Comparison of ENCODE assay signal across 1 cellular context in genomic region chr2:10634495-10634894, GRCh38.
TF ChIP-seq lines count a peak whose summit lies in the region.

No MANE protein-coding gene starts in this region.

TF ChIP-seq in GM23338, 12 proteins besides CTCF, POLR2A, EP300 and RAD21:
- TF ChIP-seq, protein P1, sequence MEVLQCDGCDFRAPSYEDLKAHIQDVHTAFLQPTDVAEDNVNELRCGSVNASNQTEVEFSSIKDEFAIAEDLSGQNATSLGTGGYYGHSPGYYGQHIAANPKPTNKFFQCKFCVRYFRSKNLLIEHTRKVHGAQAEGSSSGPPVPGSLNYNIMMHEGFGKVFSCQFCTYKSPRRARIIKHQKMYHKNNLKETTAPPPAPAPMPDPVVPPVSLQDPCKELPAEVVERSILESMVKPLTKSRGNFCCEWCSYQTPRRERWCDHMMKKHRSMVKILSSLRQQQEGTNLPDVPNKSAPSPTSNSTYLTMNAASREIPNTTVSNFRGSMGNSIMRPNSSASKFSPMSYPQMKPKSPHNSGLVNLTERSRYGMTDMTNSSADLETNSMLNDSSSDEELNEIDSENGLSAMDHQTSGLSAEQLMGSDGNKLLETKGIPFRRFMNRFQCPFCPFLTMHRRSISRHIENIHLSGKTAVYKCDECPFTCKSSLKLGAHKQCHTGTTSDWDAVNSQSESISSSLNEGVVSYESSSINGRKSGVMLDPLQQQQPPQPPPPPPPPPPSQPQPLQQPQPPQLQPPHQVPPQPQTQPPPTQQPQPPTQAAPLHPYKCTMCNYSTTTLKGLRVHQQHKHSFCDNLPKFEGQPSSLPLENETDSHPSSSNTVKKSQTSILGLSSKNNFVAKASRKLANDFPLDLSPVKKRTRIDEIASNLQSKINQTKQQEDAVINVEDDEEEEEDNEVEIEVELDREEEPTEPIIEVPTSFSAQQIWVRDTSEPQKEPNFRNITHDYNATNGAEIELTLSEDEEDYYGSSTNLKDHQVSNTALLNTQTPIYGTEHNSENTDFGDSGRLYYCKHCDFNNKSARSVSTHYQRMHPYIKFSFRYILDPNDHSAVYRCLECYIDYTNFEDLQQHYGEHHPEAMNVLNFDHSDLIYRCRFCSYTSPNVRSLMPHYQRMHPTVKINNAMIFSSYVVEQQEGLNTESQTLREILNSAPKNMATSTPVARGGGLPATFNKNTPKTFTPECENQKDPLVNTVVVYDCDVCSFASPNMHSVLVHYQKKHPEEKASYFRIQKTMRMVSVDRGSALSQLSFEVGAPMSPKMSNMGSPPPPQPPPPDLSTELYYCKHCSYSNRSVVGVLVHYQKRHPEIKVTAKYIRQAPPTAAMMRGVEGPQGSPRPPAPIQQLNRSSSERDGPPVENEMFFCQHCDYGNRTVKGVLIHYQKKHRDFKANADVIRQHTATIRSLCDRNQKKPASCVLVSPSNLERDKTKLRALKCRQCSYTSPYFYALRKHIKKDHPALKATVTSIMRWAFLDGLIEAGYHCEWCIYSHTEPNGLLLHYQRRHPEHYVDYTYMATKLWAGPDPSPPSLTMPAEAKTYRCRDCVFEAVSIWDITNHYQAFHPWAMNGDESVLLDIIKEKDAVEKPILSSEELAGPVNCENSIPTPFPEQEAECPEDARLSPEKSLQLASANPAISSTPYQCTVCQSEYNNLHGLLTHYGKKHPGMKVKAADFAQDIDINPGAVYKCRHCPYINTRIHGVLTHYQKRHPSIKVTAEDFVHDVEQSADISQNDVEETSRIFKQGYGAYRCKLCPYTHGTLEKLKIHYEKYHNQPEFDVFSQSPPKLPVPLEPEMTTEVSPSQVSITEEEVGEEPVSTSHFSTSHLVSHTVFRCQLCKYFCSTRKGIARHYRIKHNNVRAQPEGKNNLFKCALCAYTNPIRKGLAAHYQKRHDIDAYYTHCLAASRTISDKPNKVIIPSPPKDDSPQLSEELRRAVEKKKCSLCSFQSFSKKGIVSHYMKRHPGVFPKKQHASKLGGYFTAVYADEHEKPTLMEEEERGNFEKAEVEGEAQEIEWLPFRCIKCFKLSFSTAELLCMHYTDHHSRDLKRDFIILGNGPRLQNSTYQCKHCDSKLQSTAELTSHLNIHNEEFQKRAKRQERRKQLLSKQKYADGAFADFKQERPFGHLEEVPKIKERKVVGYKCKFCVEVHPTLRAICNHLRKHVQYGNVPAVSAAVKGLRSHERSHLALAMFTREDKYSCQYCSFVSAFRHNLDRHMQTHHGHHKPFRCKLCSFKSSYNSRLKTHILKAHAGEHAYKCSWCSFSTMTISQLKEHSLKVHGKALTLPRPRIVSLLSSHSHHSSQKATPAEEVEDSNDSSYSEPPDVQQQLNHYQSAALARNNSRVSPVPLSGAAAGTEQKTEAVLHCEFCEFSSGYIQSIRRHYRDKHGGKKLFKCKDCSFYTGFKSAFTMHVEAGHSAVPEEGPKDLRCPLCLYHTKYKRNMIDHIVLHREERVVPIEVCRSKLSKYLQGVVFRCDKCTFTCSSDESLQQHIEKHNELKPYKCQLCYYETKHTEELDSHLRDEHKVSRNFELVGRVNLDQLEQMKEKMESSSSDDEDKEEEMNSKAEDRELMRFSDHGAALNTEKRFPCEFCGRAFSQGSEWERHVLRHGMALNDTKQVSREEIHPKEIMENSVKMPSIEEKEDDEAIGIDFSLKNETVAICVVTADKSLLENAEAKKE (CRISPR knock-in tag; IDR thresholded peaks at IDR 0.05) = no peak
- TF ChIP-seq ZNF331 (CRISPR knock-in tag; IDR thresholded peaks at IDR 0.05; ENCODE audit: low read depth) (no peak), EZH2phosphoT487 (IDR thresholded peaks at IDR 0.05; ENCODE audit: unreplicated experiment) (no peak), ZNF114 (CRISPR knock-in tag; IDR thresholded peaks at IDR 0.05) (no peak), STAT1 (IDR thresholded peaks at IDR 0.05; ENCODE audit: unreplicated experiment) (no peak), CREB1 (CRISPR knock-in tag; IDR thresholded peaks at IDR 0.05; ENCODE audit: low read depth) (no peak), REST (IDR thresholded peaks at IDR 0.05; ENCODE audit: unreplicated experiment) (no peak), JUNB (IDR thresholded peaks at IDR 0.05; ENCODE audit: unreplicated experiment) (no peak), POLR2AphosphoS5 (IDR thresholded peaks at IDR 0.05; ENCODE audit: low read depth) (no peak), NANOG (IDR thresholded peaks at IDR 0.05; ENCODE audit: borderline replicate concordance) (no peak), ETS1 (IDR thresholded peaks at IDR 0.05) (no peak)
